ENCODE assay signal across 3 cellular contexts in genomic region chr4:109033993-109034392, GRCh38.
"Had no signal": no experiment of that assay in that cellular context is flagged by ENCODE, and none has a peak within 500 bp of the region (broad histone marks: within the 10 kb centered on the region; RNA-seq: fewer than 3 reads in every experiment).

No MANE protein-coding gene starts in this region.

- ATAC-seq: GM12878 had no signal

- DNase-seq: GDM1, GF-D8 had no signal

- H3K4me3 ChIP-seq: GM12878 had no signal
